In the genomic region with DNA sequence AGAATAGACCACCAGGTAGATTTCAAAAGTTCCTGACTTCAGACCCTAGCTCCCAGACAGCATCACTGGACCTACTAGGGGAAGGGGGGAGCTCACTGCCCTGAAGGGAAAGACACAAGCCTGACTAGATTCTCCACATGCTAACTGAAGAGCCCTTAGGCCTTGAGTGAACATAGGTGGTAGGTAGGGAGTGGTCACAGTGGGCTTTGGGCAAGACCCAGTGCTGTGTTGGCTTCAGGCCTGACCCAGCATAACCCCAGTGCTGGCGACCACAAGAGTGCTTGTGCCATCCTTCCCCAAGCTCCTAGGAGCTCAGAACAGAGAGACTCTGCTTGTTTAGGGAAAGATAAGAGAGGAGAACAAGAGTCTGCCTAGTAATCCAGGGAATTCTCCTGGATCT, we compare ENCODE assay signal across 2 cellular contexts.
TF ChIP-seq lines count a peak whose summit lies in the region.

No MANE protein-coding gene starts in this region.

TF ChIP-seq in IMR-90, 13 proteins besides CTCF, POLR2A, EP300 and RAD21:
- TF ChIP-seq ELK1 (IDR thresholded peaks at IDR 0.05; ENCODE audit: borderline replicate concordance, low read depth, low read length) (no peak), CEBPB (IDR thresholded peaks at IDR 0.05; ENCODE audit: low read depth, low read length) (no peak), RCOR1 (IDR thresholded peaks at IDR 0.05; ENCODE audit: insufficient replicate concordance, low read length) (no peak), CHD1 (IDR thresholded peaks at IDR 0.05; ENCODE audit: low read depth, low read length) (no peak), MXI1 (IDR thresholded peaks at IDR 0.05; ENCODE audit: borderline replicate concordance, low read depth, low read length) (no peak)

TF ChIP-seq in H1, 55 proteins besides CTCF, POLR2A, EP300 and RAD21:
- TF ChIP-seq FOSL1 (IDR thresholded peaks at IDR 0.05; ENCODE audit: insufficient read depth, low read depth, low read length) (no peak), EZH2 (IDR thresholded peaks at IDR 0.05; ENCODE audit: low read depth, low read length, severe bottlenecking) (no peak), ZNF274 (IDR thresholded peaks at IDR 0.05; ENCODE audit: borderline replicate concordance, extremely low read depth, low read length) (no peak), SAP30 (IDR thresholded peaks at IDR 0.05; ENCODE audit: insufficient read depth, insufficient replicate concordance, low read length) (no peak), NANOG (IDR thresholded peaks at IDR 0.05; ENCODE audit: insufficient read depth, low read depth, low read length, poor library complexity, severe bottlenecking) (no peak), KDM5A (IDR thresholded peaks at IDR 0.05; ENCODE audit: low read length) (no peak)
